ENCODE assay signal across 8 cellular contexts in genomic region chr21:45981641-45982255, GRCh38. TPM values are rescaled to one million over a fixed set of nuclear protein-coding genes. Genes with fewer than 3 reads are reported as not detected.
DNase-seq lines count a peak whose midpoint lies in the region; ATAC-seq and TF ChIP-seq lines count a peak whose summit lies in the region.

Gene COL6A1 (plus strand): TSS chr21:45981770. CDS start chr21:45981851, 81 bp downstream.

- H3K4me3 ChIP-seq in LNCaP clone FGC (ENCODE audit: low read depth, low read length) (peak within 1 kb of the TSS; percentile 72), aorta (ENCODE audit: low read length in 2 of 2) (peak within 1 kb of the TSS; percentile 85 to 97)

- no peaks in the 10 kb centered on the region for H3K9me3 Mint-ChIP-seq in activated T-helper 1 cell treated with anti-CD3 and anti-CD28 coated beads, Interleukin-12 subunit alpha, Interleukin-12 subunit beta, Interleukin-2, Interleukin-4 antibody, amounts not matched to agents 30 ng/mL and 10 ng/mL and 1 ng/mL, durations not matched to agents 14 hours and 24 hours and 36 hours
- peaks cover 0 to 11% (median 0%) of the 10 kb centered on the region in 7 donors for H3K9me3 Mint-ChIP-seq in naive B cell

- TF ChIP-seq CTCF in LNCaP clone FGC (IDR thresholded peaks at IDR 0.05; ENCODE audit: control insufficient read depth, extremely low read depth, insufficient read depth) = no peak

- intact Hi-C loops in activated T-helper 1 cell treated with anti-CD3 and anti-CD28 coated beads, Interleukin-12 subunit alpha, Interleukin-12 subunit beta, Interleukin-2, Interleukin-4 antibody, amounts not matched to agents 30 ng/mL and 10 ng/mL and 1 ng/mL, durations not matched to agents 14 hours and 24 hours and 36 hours (cut with micrococcal nuclease) = no loop called here
- intact Hi-C loops in aorta (cut with DNase I) = loop anchor here in 1 of 2 donors (1.0 to 2.0 kb wide), 2 partner anchors 8 to 75 kb away; no protein-coding TSS in a partner anchor

- peaks cover 0 to 9% of the 10 kb centered on the region in 2 donors for H3K36me3 ChIP-seq in aorta (ENCODE audit: control insufficient read depth in 1 of 2, insufficient read depth in 2 of 2, low read length in 1 of 2)

- DNase-seq in COLO829 (ENCODE audit: low spot score) (peak; percentile 53), LNCaP clone FGC (ENCODE audit: low read depth) (no peak), fibroblast of peridontal ligament (ENCODE audit: extremely low read depth) (peak; percentile 70), naive B cell (no peak), aorta (peak; percentile 79 to 88)
- DNase-seq in activated T-helper 1 cell treated with anti-CD3 and anti-CD28 coated beads, Interleukin-12 subunit alpha, Interleukin-12 subunit beta, Interleukin-2, Interleukin-4 antibody, amounts not matched to agents 30 ng/mL and 10 ng/mL and 1 ng/mL, durations not matched to agents 14 hours and 24 hours and 36 hours (ENCODE audit: low spot score) = no peak

- 1% methylated on average over 31 to 38 of the region's 44 CpGs for WGBS in aorta, 2 donors

- ATAC-seq in naive B cell (ENCODE audit: low read depth in 2 of 2) = peak; percentile 43 to 44
- peak; percentile 77 for ATAC-seq in aorta (ENCODE audit: low FRiP score)
- no peak for ATAC-seq in GM19455 (IDR thresholded peaks at IDR 0.05; ENCODE audit: unreplicated experiment)
- ATAC-seq in HG03025 (IDR thresholded peaks at IDR 0.05; ENCODE audit: low FRiP score, unreplicated experiment) = no peak

- H3K27ac ChIP-seq in aorta (ENCODE audit: low read depth in 1 of 2, low read length in 2 of 2) = peak within 1 kb of the TSS; percentile 65 to 76

- H3K36me3 Mint-ChIP-seq in activated T-helper 1 cell treated with anti-CD3 and anti-CD28 coated beads, Interleukin-12 subunit alpha, Interleukin-12 subunit beta, Interleukin-2, Interleukin-4 antibody, amounts not matched to agents 30 ng/mL and 10 ng/mL and 1 ng/mL, durations not matched to agents 14 hours and 24 hours and 36 hours (ENCODE audit: low read depth) = no peaks in the 10 kb centered on the region
- H3K36me3 Mint-ChIP-seq in naive B cell = no peaks in the 10 kb centered on the region

- no peaks in the 10 kb centered on the region for H3K27me3 ChIP-seq in aorta (ENCODE audit: control insufficient read depth in 1 of 2, insufficient read depth in 2 of 2, low read length in 1 of 2)

- H3K4me1 ChIP-seq in aorta (ENCODE audit: control insufficient read depth in 1 of 2, insufficient read depth in 2 of 2, low read length in 2 of 2) = no peaks in the 10 kb centered on the region

- H3K4me1 Mint-ChIP-seq in activated T-helper 1 cell treated with anti-CD3 and anti-CD28 coated beads, Interleukin-12 subunit alpha, Interleukin-12 subunit beta, Interleukin-2, Interleukin-4 antibody, amounts not matched to agents 30 ng/mL and 10 ng/mL and 1 ng/mL, durations not matched to agents 14 hours and 24 hours and 36 hours (ENCODE audit: low read depth) = no peaks in the 10 kb centered on the region
- peaks cover 0 to 7% (median 4%) of the 10 kb centered on the region in 3 donors for H3K4me1 Mint-ChIP-seq in naive B cell

- no peak within 1 kb of the TSS for H3K27ac Mint-ChIP-seq in activated T-helper 1 cell treated with anti-CD3 and anti-CD28 coated beads, Interleukin-12 subunit alpha, Interleukin-12 subunit beta, Interleukin-2, Interleukin-4 antibody, amounts not matched to agents 30 ng/mL and 10 ng/mL and 1 ng/mL, durations not matched to agents 14 hours and 24 hours and 36 hours
- H3K27ac Mint-ChIP-seq in naive B cell = no peak within 1 kb of the TSS

- H3K9me3 ChIP-seq in aorta (ENCODE audit: control insufficient read depth, low read length) = no peaks in the 10 kb centered on the region

- H3K27me3 Mint-ChIP-seq in activated T-helper 1 cell treated with anti-CD3 and anti-CD28 coated beads, Interleukin-12 subunit alpha, Interleukin-12 subunit beta, Interleukin-2, Interleukin-4 antibody, amounts not matched to agents 30 ng/mL and 10 ng/mL and 1 ng/mL, durations not matched to agents 14 hours and 24 hours and 36 hours (ENCODE audit: insufficient read depth) = peaks cover 20% of the 10 kb centered on the region
- H3K27me3 Mint-ChIP-seq in naive B cell = peaks cover 13 to 23% (median 14%) of the 10 kb centered on the region in 3 donors

- peak within 1 kb of the TSS; percentile 39 for H3K4me3 Mint-ChIP-seq in activated T-helper 1 cell treated with anti-CD3 and anti-CD28 coated beads, Interleukin-12 subunit alpha, Interleukin-12 subunit beta, Interleukin-2, Interleukin-4 antibody, amounts not matched to agents 30 ng/mL and 10 ng/mL and 1 ng/mL, durations not matched to agents 14 hours and 24 hours and 36 hours
- H3K4me3 Mint-ChIP-seq in naive B cell = peak within 1 kb of the TSS in 4 of 8 donors; percentile 37 to 77 (median 54)

RNA-seq across cellular contexts. Expression of gene COL6A1, which starts in this region (rescaled TPM):
- total RNA-seq in activated T-helper 1 cell treated with anti-CD3 and anti-CD28 coated beads, Interleukin-12 subunit alpha, Interleukin-12 subunit beta, Interleukin-2, Interleukin-4 antibody, amounts not matched to agents 30 ng/mL and 10 ng/mL and 1 ng/mL, durations not matched to agents 14 hours and 24 hours and 36 hours = 0.42 and 0.62 TPM in 2 replicates
- polyA plus RNA-seq in naive B cell (ENCODE audit: low read depth in 6 of 6) (not detected), aorta (1,000 to 10,000 TPM in 1 of 2 donors, 100 to 1,000 TPM in 1; 156 to 1,773 TPM)
- total RNA-seq in aorta = 100 to 1,000 TPM; 458 to 593 TPM

Comparison
In these comparisons a context has a peak if more than half of its experiments do, and no peak if none do; other contexts are left out.
1. RNA of gene COL6A1 (total RNA-seq): 458 to 593 TPM in aorta; 0.42 to 0.62 TPM in activated T-helper 1 cell treated with anti-CD3 and anti-CD28 coated beads, Interleukin-12 subunit alpha, Interleukin-12 subunit beta, Interleukin-2, Interleukin-4 antibody, amounts not matched to agents 30 ng/mL and 10 ng/mL and 1 ng/mL, durations not matched to agents 14 hours and 24 hours and 36 hours; every median in the first group is over 100 times any median in the second.
2. RNA of gene COL6A1 (polyA plus RNA-seq): 156 to 1,773 TPM in aorta; not detected in naive B cell; every median in the first group is over 100 times any median in the second.
3. Peak in ATAC-seq in naive B cell; RNA of the gene not detected or under 1 TPM.
4. DNase-seq: peak in COLO829 (single experiment), fibroblast of peridontal ligament (single experiment) and aorta (2 of 2); none in LNCaP clone FGC (single experiment), activated T-helper 1 cell treated with anti-CD3 and anti-CD28 coated beads, Interleukin-12 subunit alpha, Interleukin-12 subunit beta, Interleukin-2, Interleukin-4 antibody, amounts not matched to agents 30 ng/mL and 10 ng/mL and 1 ng/mL, durations not matched to agents 14 hours and 24 hours and 36 hours (single experiment) and naive B cell (single experiment).